7 cellular contexts compared by ENCODE assay signal in the genomic region with DNA sequence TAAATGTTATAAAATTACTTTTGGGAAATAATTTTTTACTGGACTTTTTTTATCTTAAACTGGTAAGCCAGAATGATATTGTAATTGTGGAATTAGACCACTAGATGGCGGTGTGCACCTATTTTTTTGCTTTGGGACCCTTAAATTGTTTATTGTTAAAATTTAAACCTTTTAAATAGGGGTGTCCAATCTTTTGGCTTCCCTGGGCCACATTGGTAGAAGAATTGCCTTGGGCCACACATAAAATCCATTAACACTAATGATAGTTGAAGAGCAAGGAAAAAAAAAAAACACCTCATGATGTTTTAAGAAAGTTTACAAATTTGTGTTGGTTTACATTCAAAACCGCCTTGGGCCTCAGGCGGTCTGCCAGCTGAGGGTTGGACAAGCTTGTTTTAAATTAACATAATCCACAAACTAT. TPM values are rescaled to one million over a fixed set of nuclear protein-coding genes. Genes with fewer than 3 reads are reported as not detected.
DNase-seq lines count a peak whose midpoint lies in the region; ATAC-seq and TF ChIP-seq lines count a peak whose summit lies in the region.

No MANE protein-coding gene starts in this region.

- peak; percentile 67 for TF ChIP-seq CTCF in DND-41 (IDR thresholded peaks at IDR 0.05; ENCODE audit: borderline replicate concordance, extremely low read depth, low read length, poor library complexity, severe bottlenecking)
- peak; percentile 68 for TF ChIP-seq CTCF in WTC11 (IDR thresholded peaks at IDR 0.05)
- peak; percentile 91 for TF ChIP-seq CTCF in hepatocyte (IDR thresholded peaks at IDR 0.05; ENCODE audit: poor library complexity)

- H3K9me2 ChIP-seq in hepatocyte (replicated peaks; ENCODE audit: insufficient read depth) = no peaks in the 10 kb centered on the region

- H3K4me3 ChIP-seq in DND-41 (ENCODE audit: low read depth in 1 of 2, low read length in 2 of 2) = no peak overlapping the region
- no peak overlapping the region for H3K4me3 ChIP-seq in hepatocyte

- ATAC-seq in DND-41 (ENCODE audit: insufficient read depth, low read depth) = no peak
- no peak for ATAC-seq in WTC11
- ATAC-seq in T-helper 17 cell = no peak
- ATAC-seq in GM21576 (IDR thresholded peaks at IDR 0.05; ENCODE audit: unreplicated experiment) = no peak

- H3K4me1 Mint-ChIP-seq in WTC11 (no peaks in the 10 kb centered on the region), T-helper 17 cell (peaks cover 11% of the 10 kb centered on the region)
- H3K4me1 Mint-ChIP-seq in activated CD4-positive, alpha-beta memory T cell treated with anti-CD3 and anti-CD28 coated beads, Interleukin-2, amount 10 ng/mL, durations not matched to agents 7 days and 5 days = peaks cover 16% of the 10 kb centered on the region

- H3K27ac Mint-ChIP-seq in WTC11 (no peak overlapping the region), T-helper 17 cell (no peak overlapping the region)
- H3K27ac Mint-ChIP-seq in activated CD4-positive, alpha-beta memory T cell treated with anti-CD3 and anti-CD28 coated beads, Interleukin-2, amount 10 ng/mL, durations not matched to agents 7 days and 5 days = no peak overlapping the region

- DNase-seq in DND-41 = peak; percentile 25
- DNase-seq in HS-5 (ENCODE audit: low read depth) = peak; percentile 11
- no peak for DNase-seq in WTC11 (ENCODE audit: low spot score)
- peak; percentile 51 for DNase-seq in hepatocyte (ENCODE audit: low spot score)
- DNase-seq in T-helper 17 cell = no peak
- no peak for DNase-seq in activated CD4-positive, alpha-beta memory T cell treated with anti-CD3 and anti-CD28 coated beads, Interleukin-2, amount 10 ng/mL, durations not matched to agents 7 days and 5 days

- CTCF ChIA-PET in WTC11 (lab: Charles Lee) = interaction anchor here (1.1 to 7.0 kb wide), 6 partner anchors 12 to 527 kb away, joined by 3 to 123 read pairs (median 4); no protein-coding TSS in a partner anchor
- CTCF ChIA-PET in activated CD4-positive, alpha-beta memory T cell treated with anti-CD3 and anti-CD28 coated beads, Interleukin-2, amount 10 ng/mL, durations not matched to agents 7 days and 5 days (lab: Charles Lee) = interaction anchor here (0.7 to 2.6 kb wide), 9 partner anchors 17 to 523 kb away, joined by 3 to 13 read pairs (median 4); no protein-coding TSS in a partner anchor

- H3K27ac ChIP-seq in DND-41 (ENCODE audit: low read length) = no peak overlapping the region
- no peak overlapping the region for H3K27ac ChIP-seq in hepatocyte

- H2AFZ ChIP-seq in DND-41 (ENCODE audit: low read depth, low read length) (no peak overlapping the region), hepatocyte (no peak overlapping the region)

- 57% methylated on average over 3 of the region's 3 CpGs for WGBS in hepatocyte (ENCODE audit: low lambda C conversion rate, missing lambda C conversion rate)

- H3K27me3 Mint-ChIP-seq in WTC11 (ENCODE audit: low read depth) = no peaks in the 10 kb centered on the region
- H3K27me3 Mint-ChIP-seq in T-helper 17 cell = peaks cover 67% of the 10 kb centered on the region
- H3K27me3 Mint-ChIP-seq in activated CD4-positive, alpha-beta memory T cell treated with anti-CD3 and anti-CD28 coated beads, Interleukin-2, amount 10 ng/mL, durations not matched to agents 7 days and 5 days = peaks cover 72% of the 10 kb centered on the region

- H4K20me1 ChIP-seq in DND-41 (ENCODE audit: insufficient read depth, low read length) (no peaks in the 10 kb centered on the region), hepatocyte (ENCODE audit: insufficient read depth, poor library complexity, severe bottlenecking) (no peaks in the 10 kb centered on the region)

- H3K27me3 ChIP-seq in DND-41 (ENCODE audit: insufficient read depth, low read length, poor library complexity) = peaks cover 3% of the 10 kb centered on the region
- no peaks in the 10 kb centered on the region for H3K27me3 ChIP-seq in hepatocyte

- H3K36me3 Mint-ChIP-seq in WTC11 = no peaks in the 10 kb centered on the region
- peaks cover 8% of the 10 kb centered on the region for H3K36me3 Mint-ChIP-seq in T-helper 17 cell (ENCODE audit: low read depth)
- no peaks in the 10 kb centered on the region for H3K36me3 Mint-ChIP-seq in activated CD4-positive, alpha-beta memory T cell treated with anti-CD3 and anti-CD28 coated beads, Interleukin-2, amount 10 ng/mL, durations not matched to agents 7 days and 5 days (ENCODE audit: low read depth)

- POLR2A ChIA-PET in WTC11 (lab: Charles Lee) = interaction anchor here (1.2 kb wide), 1 partner anchor 16 kb away, joined by 3 read pairs; no protein-coding TSS in a partner anchor
- POLR2A ChIA-PET in activated CD4-positive, alpha-beta memory T cell treated with anti-CD3 and anti-CD28 coated beads, Interleukin-2, amount 10 ng/mL, durations not matched to agents 7 days and 5 days (lab: Charles Lee) = no interaction called here

- H3K36me3 ChIP-seq in DND-41 (ENCODE audit: insufficient read depth, low read length) (no peaks in the 10 kb centered on the region), hepatocyte (replicated peaks; ENCODE audit: insufficient read depth, low read depth) (no peaks in the 10 kb centered on the region)

- H3K4me1 ChIP-seq in DND-41 (ENCODE audit: insufficient read depth, low read length) = peaks cover 7% of the 10 kb centered on the region
- no peaks in the 10 kb centered on the region for H3K4me1 ChIP-seq in hepatocyte (ENCODE audit: insufficient read depth)

- H3K79me2 ChIP-seq in DND-41 (ENCODE audit: insufficient read depth, low read length) (no peaks in the 10 kb centered on the region), hepatocyte (no peaks in the 10 kb centered on the region)

- H3K4me2 ChIP-seq in DND-41 (ENCODE audit: insufficient read depth, low read length) = no peak overlapping the region
- H3K4me2 ChIP-seq in hepatocyte = no peak overlapping the region

- no peak overlapping the region for H3K9ac ChIP-seq in DND-41 (ENCODE audit: low read depth, low read length)

- peaks cover 5% of the 10 kb centered on the region for H3K9me3 Mint-ChIP-seq in WTC11
- no peaks in the 10 kb centered on the region for H3K9me3 Mint-ChIP-seq in activated CD4-positive, alpha-beta memory T cell treated with anti-CD3 and anti-CD28 coated beads, Interleukin-2, amount 10 ng/mL, durations not matched to agents 7 days and 5 days

- H3K9me3 ChIP-seq in DND-41 (ENCODE audit: insufficient read depth, low read length, severe bottlenecking) = peaks cover 2% of the 10 kb centered on the region
- no peaks in the 10 kb centered on the region for H3K9me3 ChIP-seq in hepatocyte (ENCODE audit: low read depth)
- no peaks in the 10 kb centered on the region for H3K9me3 ChIP-seq in T-helper 17 cell (ENCODE audit: control insufficient read depth, low read length, poor library complexity, severe bottlenecking)

- H3K4me3 Mint-ChIP-seq in WTC11 = no peak overlapping the region
- H3K4me3 Mint-ChIP-seq in T-helper 17 cell = no peak overlapping the region
- no peak overlapping the region for H3K4me3 Mint-ChIP-seq in activated CD4-positive, alpha-beta memory T cell treated with anti-CD3 and anti-CD28 coated beads, Interleukin-2, amount 10 ng/mL, durations not matched to agents 7 days and 5 days

TF ChIP-seq in WTC11, 78 proteins besides CTCF, POLR2A, EP300 and RAD21 (continues in another document):
- no peak for TF ChIP-seq ATF1 (CRISPR knock-in tag; IDR thresholded peaks at IDR 0.05)
- TF ChIP-seq, protein P1, sequence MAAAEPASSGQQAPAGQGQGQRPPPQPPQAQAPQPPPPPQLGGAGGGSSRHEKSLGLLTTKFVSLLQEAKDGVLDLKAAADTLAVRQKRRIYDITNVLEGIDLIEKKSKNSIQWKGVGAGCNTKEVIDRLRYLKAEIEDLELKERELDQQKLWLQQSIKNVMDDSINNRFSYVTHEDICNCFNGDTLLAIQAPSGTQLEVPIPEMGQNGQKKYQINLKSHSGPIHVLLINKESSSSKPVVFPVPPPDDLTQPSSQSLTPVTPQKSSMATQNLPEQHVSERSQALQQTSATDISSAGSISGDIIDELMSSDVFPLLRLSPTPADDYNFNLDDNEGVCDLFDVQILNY (CRISPR knock-in tag; IDR thresholded peaks at IDR 0.05) = no peak
- TF ChIP-seq, protein P2, sequence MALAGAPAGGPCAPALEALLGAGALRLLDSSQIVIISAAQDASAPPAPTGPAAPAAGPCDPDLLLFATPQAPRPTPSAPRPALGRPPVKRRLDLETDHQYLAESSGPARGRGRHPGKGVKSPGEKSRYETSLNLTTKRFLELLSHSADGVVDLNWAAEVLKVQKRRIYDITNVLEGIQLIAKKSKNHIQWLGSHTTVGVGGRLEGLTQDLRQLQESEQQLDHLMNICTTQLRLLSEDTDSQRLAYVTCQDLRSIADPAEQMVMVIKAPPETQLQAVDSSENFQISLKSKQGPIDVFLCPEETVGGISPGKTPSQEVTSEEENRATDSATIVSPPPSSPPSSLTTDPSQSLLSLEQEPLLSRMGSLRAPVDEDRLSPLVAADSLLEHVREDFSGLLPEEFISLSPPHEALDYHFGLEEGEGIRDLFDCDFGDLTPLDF (CRISPR knock-in tag; IDR thresholded peaks at IDR 0.05) = no peak
- TF ChIP-seq, protein P3, sequence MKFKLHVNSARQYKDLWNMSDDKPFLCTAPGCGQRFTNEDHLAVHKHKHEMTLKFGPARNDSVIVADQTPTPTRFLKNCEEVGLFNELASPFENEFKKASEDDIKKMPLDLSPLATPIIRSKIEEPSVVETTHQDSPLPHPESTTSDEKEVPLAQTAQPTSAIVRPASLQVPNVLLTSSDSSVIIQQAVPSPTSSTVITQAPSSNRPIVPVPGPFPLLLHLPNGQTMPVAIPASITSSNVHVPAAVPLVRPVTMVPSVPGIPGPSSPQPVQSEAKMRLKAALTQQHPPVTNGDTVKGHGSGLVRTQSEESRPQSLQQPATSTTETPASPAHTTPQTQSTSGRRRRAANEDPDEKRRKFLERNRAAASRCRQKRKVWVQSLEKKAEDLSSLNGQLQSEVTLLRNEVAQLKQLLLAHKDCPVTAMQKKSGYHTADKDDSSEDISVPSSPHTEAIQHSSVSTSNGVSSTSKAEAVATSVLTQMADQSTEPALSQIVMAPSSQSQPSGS (CRISPR knock-in tag; IDR thresholded peaks at IDR 0.05; ENCODE audit: borderline replicate concordance, low read depth) = no peak
- no peak for TF ChIP-seq GTF2I (CRISPR knock-in tag; conservative IDR thresholded peaks at IDR 0.05)

RNA-seq across cellular contexts. Expression of a gene that starts 28.4 kb away (rescaled TPM):
- total RNA-seq in WTC11 (2021) (10.6 to 13.9 TPM (median 13.5 TPM) in 3 replicates), hepatocyte (14.7 and 15.7 TPM in 2 replicates), T-helper 17 cell (10 to 100 TPM; 14.3 to 15.1 TPM)
- 45.1 and 47.8 TPM in 2 replicates for polyA plus RNA-seq in hepatocyte
- 10 to 100 TPM; 40.0 to 40.4 TPM for total RNA-seq in activated CD4-positive, alpha-beta memory T cell treated with anti-CD3 and anti-CD28 coated beads, Interleukin-2, amount 10 ng/mL, durations not matched to agents 7 days and 5 days

Comparison
In these comparisons a context has a peak if more than half of its experiments do, and no peak if none do; other contexts are left out.
1. DNase-seq: peak in DND-41 (single experiment), HS-5 (single experiment) and hepatocyte (single experiment); none in WTC11 (single experiment), T-helper 17 cell (0 of 3) and activated CD4-positive, alpha-beta memory T cell treated with anti-CD3 and anti-CD28 coated beads, Interleukin-2, amount 10 ng/mL, durations not matched to agents 7 days and 5 days (single experiment).
2. Peak in every context shown above with its lines, with median percentiles within 50 percentile points of each other: CTCF ChIP-seq.